In the genomic region with DNA sequence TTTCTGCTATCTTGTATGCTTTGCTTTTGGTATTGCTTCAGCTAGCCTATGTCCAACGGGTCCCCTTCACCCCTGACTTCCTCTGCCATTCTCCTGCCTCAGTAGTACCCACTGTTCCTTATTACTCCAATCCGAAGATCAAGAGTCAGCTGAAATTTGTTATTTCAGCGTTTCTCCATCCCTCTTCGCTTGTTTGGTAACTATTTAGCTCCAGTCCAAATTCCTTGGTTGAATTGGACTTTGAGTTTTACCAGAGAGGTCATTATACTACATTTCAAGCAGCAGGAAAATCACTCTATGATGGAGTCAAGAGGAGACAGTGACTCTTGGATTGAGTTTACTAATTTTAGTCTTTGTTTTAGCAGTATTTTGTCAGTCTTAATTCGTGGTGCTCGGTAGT, we compare ENCODE assay signal across 26 cellular contexts.
"Had no signal": no experiment of that assay in that cellular context is flagged by ENCODE, and none has a peak within 500 bp of the region (broad histone marks: within the 10 kb centered on the region; RNA-seq: fewer than 3 reads in every experiment).

No MANE protein-coding gene starts in this region.

- H3K27me3 Mint-ChIP-seq: naive B cell; natural killer cell treated with Interleukin-12 subunit alpha and Interleukin-12 subunit beta and Interleukin-15 and Interleukin-18, amount 100 ng/mL, for 72 hours; stimulated activated naive B cell treated with anti-CD40 and anti-IgM and Interleukin-4, amounts not matched to agents 10 μg/mL and 1 μg/mL and 100 μg/mL, for 72 hours; stimulated activated naive CD8-positive, alpha-beta T cell treated with anti-CD3 and anti-CD28 coated beads, Interleukin-15, amount 100 ng/mL, for 72 hours had no signal

- H3K9me3 ChIP-seq: vagina had no signal

- H3K36me3 ChIP-seq: vagina had no signal

- H3K4me3 ChIP-seq: coronary artery, esophagus squamous epithelium, mucosa of descending colon, psoas muscle, skin epidermis, suprapubic skin, transverse colon, vagina had no signal

- H3K27ac ChIP-seq: coronary artery, esophagus squamous epithelium, psoas muscle, skin epidermis, suprapubic skin, transverse colon, vagina had no signal

- H3K9me3 Mint-ChIP-seq: natural killer cell treated with Interleukin-12 subunit alpha and Interleukin-12 subunit beta and Interleukin-15 and Interleukin-18, amount 100 ng/mL, for 72 hours had no signal

- H3K4me1 Mint-ChIP-seq: stimulated activated naive CD8-positive, alpha-beta T cell treated with anti-CD3 and anti-CD28 coated beads, Interleukin-15, amount 100 ng/mL, for 72 hours had no signal

- ATAC-seq: mucosa of descending colon; natural killer cell treated with Interleukin-12 subunit alpha and Interleukin-12 subunit beta and Interleukin-15 and Interleukin-18, amount 100 ng/mL, for 72 hours; psoas muscle; right cardiac atrium; stimulated activated naive B cell treated with anti-CD40 and anti-IgM and Interleukin-4, amounts not matched to agents 10 μg/mL and 1 μg/mL and 100 μg/mL, for 72 hours; stimulated activated naive CD8-positive, alpha-beta T cell treated with anti-CD3 and anti-CD28 coated beads, Interleukin-15, amount 100 ng/mL, for 72 hours had no signal

- DNase-seq: dermis blood vessel endothelial cell; effector memory CD4-positive, alpha-beta T cell; erythroblast; esophagus squamous epithelium; hypothalamus; immature natural killer cell; islet precursor cell; mesenchymal stem cell; mucosa of descending colon; naive B cell; nucleus accumbens; posterior cingulate gyrus; psoas muscle; right cardiac atrium; stimulated activated CD4-positive, alpha-beta T cell treated with anti-CD3 and anti-CD28 coated beads, Interleukin-15, amount 100 ng/mL, for 24 hours; stimulated activated CD4-positive, alpha-beta T cell treated with anti-CD3 and anti-CD28 coated beads, Interleukin-2, amount 100 ng/mL, for 48 hours; stimulated activated naive B cell treated with anti-CD40 and anti-IgM and Interleukin-4, amounts not matched to agents 10 μg/mL and 1 μg/mL and 100 μg/mL, for 72 hours; stimulated activated naive CD8-positive, alpha-beta T cell treated with anti-CD3 and anti-CD28 coated beads, Interleukin-15, amount 100 ng/mL, for 72 hours; transverse colon had no signal

- H3K27me3 ChIP-seq: esophagus squamous epithelium, suprapubic skin, transverse colon, vagina had no signal

- H3K4me3 Mint-ChIP-seq: immature natural killer cell; mesothelial cell of epicardium; natural killer cell treated with Interleukin-12 subunit alpha and Interleukin-12 subunit beta and Interleukin-15 and Interleukin-18, amount 100 ng/mL, for 72 hours; stimulated activated naive B cell treated with anti-CD40 and anti-IgM and Interleukin-4, amounts not matched to agents 10 μg/mL and 1 μg/mL and 100 μg/mL, for 72 hours; stimulated activated naive CD8-positive, alpha-beta T cell treated with anti-CD3 and anti-CD28 coated beads, Interleukin-15, amount 100 ng/mL, for 72 hours had no signal

- H3K27ac Mint-ChIP-seq: immature natural killer cell; mesothelial cell of epicardium; natural killer cell treated with Interleukin-12 subunit alpha and Interleukin-12 subunit beta and Interleukin-15 and Interleukin-18, amount 100 ng/mL, for 72 hours; stimulated activated naive B cell treated with anti-CD40 and anti-IgM and Interleukin-4, amounts not matched to agents 10 μg/mL and 1 μg/mL and 100 μg/mL, for 72 hours had no signal

- FAIRE-seq: frontal cortex had no signal
